ENCODE assay signal across 24 cellular contexts in genomic region chrX:79645749-79646148, GRCh38.
"Had no signal": no experiment of that assay in that cellular context is flagged by ENCODE, and none has a peak within 500 bp of the region (broad histone marks: within the 10 kb centered on the region; RNA-seq: fewer than 3 reads in every experiment).

No MANE protein-coding gene starts in this region.

- H3K27me3 ChIP-seq: esophagus muscularis mucosa, foreskin keratinocyte, gastroesophageal sphincter, heart left ventricle, hepatocyte, neutrophil, sigmoid colon, transverse colon, upper lobe of right lung had no signal

- FAIRE-seq: endothelial cell of umbilical vein, keratinocyte had no signal

- H3K36me3 ChIP-seq: esophagus muscularis mucosa, gastroesophageal sphincter, heart left ventricle, lower lobe of right lung, neutrophil, sigmoid colon, transverse colon, upper lobe of right lung, uterus had no signal

- H3K4me1 ChIP-seq: esophagus muscularis mucosa, foreskin keratinocyte, gastroesophageal sphincter, heart left ventricle, lower lobe of right lung, psoas muscle, sigmoid colon, transverse colon, upper lobe of right lung, uterus had no signal

- H3K4me1 Mint-ChIP-seq: natural killer cell; neural crest cell; stimulated activated memory B cell treated with anti-CD40 and anti-IgM and Interleukin-4, amounts not matched to agents 10 μg/mL and 1 μg/mL and 100 μg/mL, for 72 hours had no signal

- H3K9me3 ChIP-seq: esophagus muscularis mucosa, gastroesophageal sphincter, heart left ventricle, lower lobe of right lung, neutrophil, psoas muscle, sigmoid colon, transverse colon, upper lobe of right lung, uterus had no signal

- H3K4me3 ChIP-seq: coronary artery, esophagus muscularis mucosa, gastroesophageal sphincter, heart left ventricle, hepatocyte, lower lobe of right lung, psoas muscle, sigmoid colon, transverse colon, upper lobe of right lung, uterus had no signal

- H3K36me3 Mint-ChIP-seq: natural killer cell; stimulated activated memory B cell treated with anti-CD40 and anti-IgM and Interleukin-4, amounts not matched to agents 10 μg/mL and 1 μg/mL and 100 μg/mL, for 72 hours had no signal

- H3K4me3 Mint-ChIP-seq: natural killer cell; neural crest cell; stimulated activated memory B cell treated with anti-CD40 and anti-IgM and Interleukin-4, amounts not matched to agents 10 μg/mL and 1 μg/mL and 100 μg/mL, for 72 hours had no signal

- H3K27me3 Mint-ChIP-seq: stimulated activated memory B cell treated with anti-CD40 and anti-IgM and Interleukin-4, amounts not matched to agents 10 μg/mL and 1 μg/mL and 100 μg/mL, for 72 hours had no signal

- DNase-seq: dermis blood vessel endothelial cell; effector memory CD4-positive, alpha-beta T cell; foreskin keratinocyte; left ventricle myocardium superior; lower lobe of right lung; natural killer cell; psoas muscle; right cardiac atrium; sigmoid colon; stimulated activated CD4-positive, alpha-beta T cell treated with anti-CD3 and anti-CD28 coated beads, Interleukin-4, amount 100 ng/mL, for 4 hours; stimulated activated naive CD8-positive, alpha-beta T cell treated with anti-CD3 and anti-CD28 coated beads, Interleukin-15, Interleukin-2, amounts not matched to agents 100 U/mL and 50 U/mL, for 24 hours; transverse colon; upper lobe of right lung; uterus had no signal

- H3K9me3 Mint-ChIP-seq: natural killer cell; neural crest cell; stimulated activated memory B cell treated with anti-CD40 and anti-IgM and Interleukin-4, amounts not matched to agents 10 μg/mL and 1 μg/mL and 100 μg/mL, for 72 hours had no signal

- ATAC-seq: foreskin keratinocyte; gastroesophageal sphincter; heart left ventricle; left ventricle myocardium superior; lower lobe of right lung; natural killer cell; psoas muscle; right cardiac atrium; stimulated activated memory B cell treated with anti-CD40 and anti-IgM and Interleukin-4, amounts not matched to agents 10 μg/mL and 1 μg/mL and 100 μg/mL, for 72 hours; stimulated activated naive CD8-positive, alpha-beta T cell treated with anti-CD3 and anti-CD28 coated beads, Interleukin-15, Interleukin-2, amounts not matched to agents 100 U/mL and 50 U/mL, for 24 hours; upper lobe of right lung had no signal

- H3K27ac ChIP-seq: coronary artery, esophagus muscularis mucosa, foreskin keratinocyte, gastroesophageal sphincter, heart left ventricle, hepatocyte, lower lobe of right lung, neutrophil, psoas muscle, sigmoid colon, transverse colon, upper lobe of right lung, uterus had no signal

- H3K27ac Mint-ChIP-seq: natural killer cell; stimulated activated memory B cell treated with anti-CD40 and anti-IgM and Interleukin-4, amounts not matched to agents 10 μg/mL and 1 μg/mL and 100 μg/mL, for 72 hours had no signal
